Comparison of ENCODE assay signal across 12 cellular contexts in the genomic region with DNA sequence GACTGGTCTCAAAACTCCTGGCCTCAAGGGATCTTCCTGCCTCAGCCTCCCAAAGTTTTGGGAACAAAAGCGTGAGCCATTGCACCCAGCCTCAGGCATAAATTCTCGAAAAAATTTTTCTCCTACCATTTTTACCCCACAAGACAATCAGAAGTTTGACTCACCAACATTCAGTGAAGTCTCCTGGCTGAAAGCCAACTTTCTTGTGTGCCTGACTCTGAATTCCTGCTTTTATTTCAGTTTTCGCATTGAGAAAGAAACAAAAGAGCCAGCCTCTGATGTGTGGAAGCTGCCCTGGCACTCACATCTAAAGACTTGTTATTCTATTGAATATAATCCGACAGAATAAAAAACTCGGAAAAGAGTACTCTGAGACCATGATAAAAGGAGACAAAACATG.
DNase-seq lines count a peak whose midpoint lies in the region; ATAC-seq and TF ChIP-seq lines count a peak whose summit lies in the region.
"Had no signal": no experiment of that assay in that cellular context is flagged by ENCODE, and none has a peak within 500 bp of the region (broad histone marks: within the 10 kb centered on the region; RNA-seq: fewer than 3 reads in every experiment).

No MANE protein-coding gene starts in this region.

- H3K27me3 Mint-ChIP-seq in nephron progenitor cell (ENCODE audit: low read depth, poor library complexity): no peaks in the 10 kb centered on the region

- no peaks in the 10 kb centered on the region for H3K27me3 ChIP-seq in GM23248 (replicated peaks; ENCODE audit: insufficient read depth)
- H3K27me3 ChIP-seq: upper lobe of left lung had no signal

- H3K4me1 Mint-ChIP-seq in nephron progenitor cell: peaks cover 24% of the 10 kb centered on the region

- in situ Hi-C loops in GM23248 (cut with MboI): no loop called here

- H3K4me3 ChIP-seq in GM23248: no peak overlapping the region
- H3K4me3 ChIP-seq in fibroblast of mammary gland (ENCODE audit: control insufficient read depth, low read depth, low read length): no peak overlapping the region
- H3K4me3 ChIP-seq: upper lobe of left lung had no signal

- no peaks in the 10 kb centered on the region for H3K79me2 ChIP-seq in GM23248 (ENCODE audit: insufficient read depth)

- H3F3A ChIP-seq in GM23248 (ENCODE audit: insufficient read depth): no peaks in the 10 kb centered on the region

- H3K27ac ChIP-seq in GM23248 (no peak overlapping the region), RWPE1 (no peak overlapping the region)
- H3K27ac ChIP-seq: upper lobe of left lung had no signal

- DNase-seq in GM23248 (peak; percentile 50), RWPE1 (ENCODE audit: low spot score) (peak; percentile 34), fibroblast of mammary gland (ENCODE audit: low read depth) (peak; percentile 60), nephron progenitor cell (no peak), GF-D8 (lab: John Stamatoyannopoulos, UW) (no peak), MV-4-11 (lab: John Stamatoyannopoulos, UW) (no peak)
- DNase-seq: COR-L47, NCI-H1436, retina, upper lobe of left lung had no signal

- TF ChIP-seq CTCF in RWPE1 (conservative IDR thresholded peaks at IDR 0.05; ENCODE audit: low read depth) (no peak), fibroblast of mammary gland (conservative IDR thresholded peaks at IDR 0.05; ENCODE audit: control insufficient read depth, insufficient read depth, low read depth, low read length) (no peak), nephron progenitor cell (IDR thresholded peaks at IDR 0.05) (no peak)

- no peaks in the 10 kb centered on the region for H3K9me3 Mint-ChIP-seq in nephron progenitor cell

- H3K4me1 ChIP-seq in GM23248 (ENCODE audit: insufficient read depth): no peaks in the 10 kb centered on the region
- H3K4me1 ChIP-seq: upper lobe of left lung had no signal

- H3K27ac Mint-ChIP-seq in nephron progenitor cell: peak overlapping the region; percentile 59

- no peaks in the 10 kb centered on the region for H4K20me1 ChIP-seq in GM23248 (ENCODE audit: insufficient read depth)

- POLR2A ChIA-PET in RWPE1 (lab: Yijun Ruan, JAX; ENCODE audit: low non-redundant PET): no interaction called here

- no peak overlapping the region for H3K4me2 ChIP-seq in GM23248 (ENCODE audit: unreplicated experiment)

- H3K4me3 Mint-ChIP-seq in nephron progenitor cell: no peak overlapping the region

- WGBS in GM23248 (ENCODE audit: low coverage in 1 of 2, low lambda C conversion rate in 2 of 2, missing lambda C conversion rate in 2 of 2), 2 experiments: 87% methylated on average over 5 of the region's 5 CpGs

- ATAC-seq in HG03280 (IDR thresholded peaks at IDR 0.05; ENCODE audit: unreplicated experiment): no peak
- no peak for ATAC-seq in GM18907 (IDR thresholded peaks at IDR 0.05; ENCODE audit: unreplicated experiment)

- no peaks in the 10 kb centered on the region for H3K36me3 ChIP-seq in GM23248 (ENCODE audit: low read depth)
- H3K36me3 ChIP-seq: upper lobe of left lung had no signal

- H2AFZ ChIP-seq in GM23248: no peak overlapping the region

- CTCF ChIA-PET in RWPE1 (lab: Yijun Ruan, JAX): no interaction called here

- H3K9ac ChIP-seq in GM23248: no peak overlapping the region

- H3K9me3 ChIP-seq in GM23248 (ENCODE audit: low read depth): no peaks in the 10 kb centered on the region
- H3K9me3 ChIP-seq: upper lobe of left lung had no signal

- H3K9me2 ChIP-seq in GM23248 (ENCODE audit: insufficient read depth): no peaks in the 10 kb centered on the region

- H3K36me3 Mint-ChIP-seq in nephron progenitor cell (ENCODE audit: low read depth): no peaks in the 10 kb centered on the region

Comparison
In these comparisons a context has a peak if more than half of its experiments do, and no peak if none do; other contexts are left out.
1. DNase-seq: peak in GM23248 (single experiment), RWPE1 (single experiment) and fibroblast of mammary gland (single experiment); none in nephron progenitor cell (single experiment), GF-D8 (single experiment) and MV-4-11 (single experiment).